In genomic region chr9:33113799-33114547, GRCh38 we compare ENCODE assay signal across 24 cellular contexts. TPM values are rescaled to one million over a fixed set of nuclear protein-coding genes. Genes with fewer than 3 reads are reported as not detected.
DNase-seq lines count a peak whose midpoint lies in the region; ATAC-seq lines count a peak whose summit lies in the region.
"Had no signal": no experiment of that assay in that cellular context is flagged by ENCODE, and none has a peak within 500 bp of the region (broad histone marks: within the 10 kb centered on the region; RNA-seq: fewer than 3 reads in every experiment).

No MANE protein-coding gene starts in this region.

- ATAC-seq in activated naive CD8-positive, alpha-beta T cell treated with anti-CD3 and anti-CD28 coated beads, Interleukin-2, amount 50 U/mL, for 24 hours = no peak
- ATAC-seq in natural killer cell treated with Interleukin-12 subunit alpha and Interleukin-12 subunit beta and Interleukin-15 and Interleukin-18, amount 100 ng/mL, for 72 hours = peak; percentile 66 to 90
- ATAC-seq in GM19452 (IDR thresholded peaks at IDR 0.05; ENCODE audit: unreplicated experiment) = no peak
- ATAC-seq: HepG2, left lobe of liver, psoas muscle had no signal

- H3K4me3 Mint-ChIP-seq in activated CD4-positive, alpha-beta T cell treated with anti-CD3 and anti-CD28 coated beads, Interleukin-2, amount 10 ng/mL, durations not matched to agents 24 days and 14 days = no peak overlapping the region
- H3K4me3 Mint-ChIP-seq in CD4-positive, alpha-beta memory T cell = peak overlapping the region in 1 of 8 donors; percentile 52
- H3K4me3 Mint-ChIP-seq in activated naive CD8-positive, alpha-beta T cell treated with anti-CD3 and anti-CD28 coated beads, Interleukin-2, amount 50 U/mL, for 24 hours = no peak overlapping the region
- H3K4me3 Mint-ChIP-seq in natural killer cell treated with Interleukin-12 subunit alpha and Interleukin-12 subunit beta and Interleukin-15 and Interleukin-18, amount 100 ng/mL, for 72 hours = peak overlapping the region; percentile 47
- H3K4me3 Mint-ChIP-seq: mesothelial cell of epicardium, neural progenitor cell had no signal

- intact Hi-C loops in activated CD4-positive, alpha-beta T cell treated with anti-CD3 and anti-CD28 coated beads, Interleukin-2, amount 10 ng/mL, durations not matched to agents 24 days and 14 days (cut with micrococcal nuclease) = no loop called here
- intact Hi-C loops in CD4-positive, alpha-beta memory T cell (cut with micrococcal nuclease) = no loop called here

- no peak overlapping the region for H3K27ac ChIP-seq in CD4-positive, alpha-beta memory T cell (ENCODE audit: low read depth, low read length)
- H3K27ac ChIP-seq: ascending aorta, neural progenitor cell, psoas muscle, tibial artery had no signal

- DNase-seq in activated CD4-positive, alpha-beta T cell treated with anti-CD3 and anti-CD28 coated beads, Interleukin-2, amount 10 ng/mL, durations not matched to agents 24 days and 14 days = no peak
- DNase-seq in activated CD4-positive, alpha-beta T cell treated with anti-CD3 and anti-CD28 coated beads for 1 hour = no peak
- no peak for DNase-seq in CD4-positive, alpha-beta memory T cell
- DNase-seq in activated naive CD8-positive, alpha-beta T cell treated with anti-CD3 and anti-CD28 coated beads, Interleukin-2, amount 50 U/mL, for 24 hours = no peak
- peak; percentile 64 for DNase-seq in natural killer cell treated with Interleukin-12 subunit alpha and Interleukin-12 subunit beta and Interleukin-15 and Interleukin-18, amount 100 ng/mL, for 72 hours (ENCODE audit: low spot score)
- DNase-seq in SHP77 treated with DMSO at 0.1 percent for 48 hours (lab: John Stamatoyannopoulos, UW) (no peak), DMS153 treated with DMSO at 0.1 percent for 48 hours (lab: John Stamatoyannopoulos, UW; ENCODE audit: unreplicated experiment) (no peak)
- DNase-seq: 8988T; BE2C; cerebellar nuclear complex; effector memory CD4-positive, alpha-beta T cell; NCI-H510A treated with DMSO at 0.1 percent for 48 hours; psoas muscle; SK-N-SH; stimulated activated CD4-positive, alpha-beta T cell treated with anti-CD3 and anti-CD28 coated beads, Interleukin-1b, Interleukin-23, amount 100 ng/mL, for 48 hours; stimulated activated naive CD4-positive, alpha-beta T cell; T-helper 9 cell had no signal

- POLR2A ChIA-PET in CD4-positive, alpha-beta memory T cell (lab: Charles Lee; ENCODE audit: partially characterized antibody) = no interaction called here

- H3K9me3 ChIP-seq in CD4-positive, alpha-beta memory T cell (ENCODE audit: control insufficient read depth in 1 of 2, low read length in 2 of 2) = no peaks in the 10 kb centered on the region
- H3K9me3 ChIP-seq: ascending aorta, BE2C, psoas muscle, SK-N-SH, tibial artery had no signal

- H3K27me3 ChIP-seq in CD4-positive, alpha-beta memory T cell (ENCODE audit: insufficient read depth, low read length) = no peaks in the 10 kb centered on the region
- H3K27me3 ChIP-seq: ascending aorta, BE2C, neural progenitor cell, tibial artery had no signal

- H3K9me3 Mint-ChIP-seq in activated CD4-positive, alpha-beta T cell treated with anti-CD3 and anti-CD28 coated beads, Interleukin-2, amount 10 ng/mL, durations not matched to agents 24 days and 14 days = no peaks in the 10 kb centered on the region
- H3K9me3 Mint-ChIP-seq in CD4-positive, alpha-beta memory T cell = no peaks in the 10 kb centered on the region
- H3K9me3 Mint-ChIP-seq in activated naive CD8-positive, alpha-beta T cell treated with anti-CD3 and anti-CD28 coated beads, Interleukin-2, amount 50 U/mL, for 24 hours = no peaks in the 10 kb centered on the region
- H3K9me3 Mint-ChIP-seq in natural killer cell treated with Interleukin-12 subunit alpha and Interleukin-12 subunit beta and Interleukin-15 and Interleukin-18, amount 100 ng/mL, for 72 hours = no peaks in the 10 kb centered on the region
- H3K9me3 Mint-ChIP-seq: mesothelial cell of epicardium, neural progenitor cell had no signal

- H3K4me3 ChIP-seq in CD4-positive, alpha-beta memory T cell (ENCODE audit: low read length in 2 of 2) = no peak overlapping the region
- H3K4me3 ChIP-seq: ascending aorta, neural progenitor cell, psoas muscle, tibial artery had no signal

- peaks cover 51% of the 10 kb centered on the region for H3K36me3 ChIP-seq in CD4-positive, alpha-beta memory T cell (ENCODE audit: insufficient read depth, low read length)
- H3K36me3 ChIP-seq: BE2C, neural progenitor cell had no signal

- H3K4me1 ChIP-seq in CD4-positive, alpha-beta memory T cell (ENCODE audit: insufficient read depth, low read length) = peaks cover 20% of the 10 kb centered on the region
- H3K4me1 ChIP-seq: BE2C, neural progenitor cell, psoas muscle had no signal

- CTCF ChIA-PET in CD4-positive, alpha-beta memory T cell (lab: Charles Lee; ENCODE audit: partially characterized antibody) = no interaction called here

- peaks cover 47% of the 10 kb centered on the region for H3K36me3 Mint-ChIP-seq in activated CD4-positive, alpha-beta T cell treated with anti-CD3 and anti-CD28 coated beads, Interleukin-2, amount 10 ng/mL, durations not matched to agents 24 days and 14 days (ENCODE audit: low read depth)
- H3K36me3 Mint-ChIP-seq in CD4-positive, alpha-beta memory T cell = peaks cover 36 to 71% of the 10 kb centered on the region in 2 donors
- peaks cover 35% of the 10 kb centered on the region for H3K36me3 Mint-ChIP-seq in activated naive CD8-positive, alpha-beta T cell treated with anti-CD3 and anti-CD28 coated beads, Interleukin-2, amount 50 U/mL, for 24 hours (ENCODE audit: low read depth)
- H3K36me3 Mint-ChIP-seq in natural killer cell treated with Interleukin-12 subunit alpha and Interleukin-12 subunit beta and Interleukin-15 and Interleukin-18, amount 100 ng/mL, for 72 hours = peaks cover 13% of the 10 kb centered on the region

- H3K4me1 Mint-ChIP-seq in activated CD4-positive, alpha-beta T cell treated with anti-CD3 and anti-CD28 coated beads, Interleukin-2, amount 10 ng/mL, durations not matched to agents 24 days and 14 days = peaks cover 27% of the 10 kb centered on the region
- H3K4me1 Mint-ChIP-seq in CD4-positive, alpha-beta memory T cell = peaks cover 16 to 24% (median 18%) of the 10 kb centered on the region in 4 donors
- peaks cover 31% of the 10 kb centered on the region for H3K4me1 Mint-ChIP-seq in activated naive CD8-positive, alpha-beta T cell treated with anti-CD3 and anti-CD28 coated beads, Interleukin-2, amount 50 U/mL, for 24 hours
- H3K4me1 Mint-ChIP-seq in natural killer cell treated with Interleukin-12 subunit alpha and Interleukin-12 subunit beta and Interleukin-15 and Interleukin-18, amount 100 ng/mL, for 72 hours (ENCODE audit: low read depth in 2 of 2) = peaks cover 33 to 40% of the 10 kb centered on the region in 2 donors
- H3K4me1 Mint-ChIP-seq: neural progenitor cell had no signal

- H3K27ac Mint-ChIP-seq in activated CD4-positive, alpha-beta T cell treated with anti-CD3 and anti-CD28 coated beads, Interleukin-2, amount 10 ng/mL, durations not matched to agents 24 days and 14 days = peak overlapping the region; percentile 52
- H3K27ac Mint-ChIP-seq in CD4-positive, alpha-beta memory T cell = peak overlapping the region in 6 of 7 donors; percentile 2 to 31 (median 21)
- H3K27ac Mint-ChIP-seq in activated naive CD8-positive, alpha-beta T cell treated with anti-CD3 and anti-CD28 coated beads, Interleukin-2, amount 50 U/mL, for 24 hours = peak overlapping the region; percentile 39
- peak overlapping the region; percentile 47 to 65 for H3K27ac Mint-ChIP-seq in natural killer cell treated with Interleukin-12 subunit alpha and Interleukin-12 subunit beta and Interleukin-15 and Interleukin-18, amount 100 ng/mL, for 72 hours

- no peaks in the 10 kb centered on the region for H3K27me3 Mint-ChIP-seq in activated CD4-positive, alpha-beta T cell treated with anti-CD3 and anti-CD28 coated beads, Interleukin-2, amount 10 ng/mL, durations not matched to agents 24 days and 14 days
- no peaks in the 10 kb centered on the region for H3K27me3 Mint-ChIP-seq in CD4-positive, alpha-beta memory T cell
- no peaks in the 10 kb centered on the region for H3K27me3 Mint-ChIP-seq in activated naive CD8-positive, alpha-beta T cell treated with anti-CD3 and anti-CD28 coated beads, Interleukin-2, amount 50 U/mL, for 24 hours
- H3K27me3 Mint-ChIP-seq in natural killer cell treated with Interleukin-12 subunit alpha and Interleukin-12 subunit beta and Interleukin-15 and Interleukin-18, amount 100 ng/mL, for 72 hours = no peaks in the 10 kb centered on the region

RNA-seq across cellular contexts. Expression of gene SMU1, which starts 37.5 kb away (rescaled TPM):
- total RNA-seq in activated CD4-positive, alpha-beta T cell treated with anti-CD3 and anti-CD28 coated beads, Interleukin-2, amount 10 ng/mL, durations not matched to agents 24 days and 14 days = 28.6 and 30.2 TPM in 2 replicates
- 10 to 100 TPM; 30.9 to 31.6 TPM for total RNA-seq in CD4-positive, alpha-beta memory T cell
- 10 to 100 TPM; 21.8 to 33.0 TPM for polyA plus RNA-seq in CD4-positive, alpha-beta memory T cell
- 10 to 100 TPM; 22.5 to 22.7 TPM for total RNA-seq in natural killer cell treated with Interleukin-12 subunit alpha and Interleukin-12 subunit beta and Interleukin-15 and Interleukin-18, amount 100 ng/mL, for 72 hours

RNA-seq across cellular contexts. Expression of gene B4GALT1, which starts 53.2 kb away (rescaled TPM):
- 53.8 and 55.7 TPM in 2 replicates for total RNA-seq in activated CD4-positive, alpha-beta T cell treated with anti-CD3 and anti-CD28 coated beads, Interleukin-2, amount 10 ng/mL, durations not matched to agents 24 days and 14 days
- 10 to 100 TPM; 54.1 to 56.0 TPM for total RNA-seq in CD4-positive, alpha-beta memory T cell
- 10 to 100 TPM; 16.6 to 32.0 TPM for polyA plus RNA-seq in CD4-positive, alpha-beta memory T cell
- total RNA-seq in natural killer cell treated with Interleukin-12 subunit alpha and Interleukin-12 subunit beta and Interleukin-15 and Interleukin-18, amount 100 ng/mL, for 72 hours = 10 to 100 TPM; 51.4 to 90.6 TPM

Comparison
In these comparisons a context has a peak if more than half of its experiments do, and no peak if none do; other contexts are left out.
1. ATAC-seq: peak in natural killer cell treated with Interleukin-12 subunit alpha and Interleukin-12 subunit beta and Interleukin-15 and Interleukin-18, amount 100 ng/mL, for 72 hours (2 of 2); none in activated naive CD8-positive, alpha-beta T cell treated with anti-CD3 and anti-CD28 coated beads, Interleukin-2, amount 50 U/mL, for 24 hours (single experiment) and GM19452 (single experiment).
2. Peak in every context shown above with its lines, with median percentiles within 50 percentile points of each other: H3K27ac Mint-ChIP-seq.